1 cellular context compared by ENCODE assay signal in the genomic region with DNA sequence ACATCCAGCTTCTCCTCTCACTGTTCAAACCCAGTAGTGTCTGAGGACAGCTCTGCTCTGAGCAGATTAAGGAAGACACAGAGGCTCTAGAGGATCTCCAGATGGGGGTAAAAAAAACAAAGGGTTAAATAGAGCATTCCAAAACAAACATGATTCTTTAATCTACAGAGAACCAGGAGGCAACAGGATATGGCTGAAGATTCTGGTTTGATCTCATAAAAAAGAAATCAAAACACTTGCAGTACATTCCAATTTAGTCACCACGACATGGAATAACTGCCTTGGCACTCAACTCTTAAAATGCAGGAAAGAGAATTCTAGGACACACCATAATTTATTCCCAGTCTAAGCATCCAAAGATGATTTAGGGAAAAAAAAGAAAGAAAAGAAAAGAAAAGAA.
TF ChIP-seq lines count a peak whose summit lies in the region.

No MANE protein-coding gene starts in this region.

TF ChIP-seq in IMR-90, 13 proteins besides CTCF, POLR2A, EP300 and RAD21:
- TF ChIP-seq NFE2L2 (IDR thresholded peaks at IDR 0.05; ENCODE audit: low read depth, low read length) (no peak), CEBPB (IDR thresholded peaks at IDR 0.05; ENCODE audit: low read depth, low read length) (no peak), RFX5 (IDR thresholded peaks at IDR 0.05; ENCODE audit: low read depth, low read length) (no peak), MAFK (IDR thresholded peaks at IDR 0.05; ENCODE audit: low read depth, low read length) (no peak), CHD1 (IDR thresholded peaks at IDR 0.05; ENCODE audit: low read depth, low read length) (no peak), MAZ (IDR thresholded peaks at IDR 0.05; ENCODE audit: borderline replicate concordance, low read depth, low read length) (no peak), FOS (IDR thresholded peaks at IDR 0.05; ENCODE audit: low read depth, low read length) (no peak), MXI1 (IDR thresholded peaks at IDR 0.05; ENCODE audit: borderline replicate concordance, low read depth, low read length) (no peak), SMC3 (IDR thresholded peaks at IDR 0.05; ENCODE audit: low read depth, low read length) (no peak), RCOR1 (IDR thresholded peaks at IDR 0.05; ENCODE audit: insufficient replicate concordance, low read length) (no peak), BHLHE40 (IDR thresholded peaks at IDR 0.05; ENCODE audit: low read depth, low read length) (no peak)
- TF ChIP-seq, protein P1, sequence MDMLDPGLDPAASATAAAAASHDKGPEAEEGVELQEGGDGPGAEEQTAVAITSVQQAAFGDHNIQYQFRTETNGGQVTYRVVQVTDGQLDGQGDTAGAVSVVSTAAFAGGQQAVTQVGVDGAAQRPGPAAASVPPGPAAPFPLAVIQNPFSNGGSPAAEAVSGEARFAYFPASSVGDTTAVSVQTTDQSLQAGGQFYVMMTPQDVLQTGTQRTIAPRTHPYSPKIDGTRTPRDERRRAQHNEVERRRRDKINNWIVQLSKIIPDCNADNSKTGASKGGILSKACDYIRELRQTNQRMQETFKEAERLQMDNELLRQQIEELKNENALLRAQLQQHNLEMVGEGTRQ (IDR thresholded peaks at IDR 0.05; ENCODE audit: low read depth, low read length) = no peak
- TF ChIP-seq, protein P2, sequence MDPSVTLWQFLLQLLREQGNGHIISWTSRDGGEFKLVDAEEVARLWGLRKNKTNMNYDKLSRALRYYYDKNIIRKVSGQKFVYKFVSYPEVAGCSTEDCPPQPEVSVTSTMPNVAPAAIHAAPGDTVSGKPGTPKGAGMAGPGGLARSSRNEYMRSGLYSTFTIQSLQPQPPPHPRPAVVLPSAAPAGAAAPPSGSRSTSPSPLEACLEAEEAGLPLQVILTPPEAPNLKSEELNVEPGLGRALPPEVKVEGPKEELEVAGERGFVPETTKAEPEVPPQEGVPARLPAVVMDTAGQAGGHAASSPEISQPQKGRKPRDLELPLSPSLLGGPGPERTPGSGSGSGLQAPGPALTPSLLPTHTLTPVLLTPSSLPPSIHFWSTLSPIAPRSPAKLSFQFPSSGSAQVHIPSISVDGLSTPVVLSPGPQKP (IDR thresholded peaks at IDR 0.05; ENCODE audit: borderline replicate concordance, low read depth, low read length) = no peak
